ENCODE assay signal across 11 cellular contexts in the genomic region with DNA sequence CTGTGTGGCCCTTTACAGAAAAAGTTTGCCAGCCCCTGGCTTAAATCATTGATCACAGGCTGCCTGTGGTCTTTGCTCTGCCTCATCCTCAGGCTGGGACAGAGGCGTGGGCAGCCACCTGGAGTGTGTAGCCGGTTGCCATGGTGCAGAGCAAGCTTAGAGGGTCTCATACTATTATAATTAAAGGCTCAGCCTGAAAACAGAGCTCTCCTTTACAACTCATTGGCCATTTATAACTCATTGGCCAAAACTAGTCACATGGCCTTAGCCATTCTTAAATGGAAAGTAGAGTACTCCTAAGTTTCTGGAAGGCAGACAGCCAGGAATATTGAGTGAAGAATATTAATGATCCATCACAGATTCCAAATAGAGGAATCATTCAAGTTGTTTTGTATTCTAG. TPM values are rescaled to one million over a fixed set of nuclear protein-coding genes. Genes with fewer than 3 reads are reported as not detected.
DNase-seq lines count a peak whose midpoint lies in the region; ATAC-seq, FAIRE-seq and TF ChIP-seq lines count a peak whose summit lies in the region.
"Had no signal": no experiment of that assay in that cellular context is flagged by ENCODE, and none has a peak within 500 bp of the region (broad histone marks: within the 10 kb centered on the region; RNA-seq: fewer than 3 reads in every experiment).

No MANE protein-coding gene starts in this region.

- peaks cover 4% of the 10 kb centered on the region for H3K27me3 Mint-ChIP-seq in CD4-positive, alpha-beta T cell
- no peaks in the 10 kb centered on the region for H3K27me3 Mint-ChIP-seq in astrocyte (ENCODE audit: low read depth, unreplicated experiment)
- H3K27me3 Mint-ChIP-seq in naive thymus-derived CD8-positive, alpha-beta T cell, result peaks cover 0 to 4% (median 0%) of the 10 kb centered on the region in 5 donors

- POLR2A ChIA-PET in CD4-positive, alpha-beta T cell (lab: Charles Lee), result interaction anchor here (0.6 kb wide), 1 partner anchor 32 kb away, joined by 3 read pairs; a partner anchor contains a TSS
- POLR2A ChIA-PET in naive thymus-derived CD8-positive, alpha-beta T cell (lab: Charles Lee), result interaction anchor here (0.6 to 1.4 kb wide), 2 partner anchors 23 to 34 kb away, joined by 3 to 5 read pairs; a partner anchor contains a TSS

- H3K9me3 ChIP-seq in CD4-positive, alpha-beta T cell (ENCODE audit: control insufficient read depth, low read length), result no peaks in the 10 kb centered on the region
- no peaks in the 10 kb centered on the region for H3K9me3 ChIP-seq in HAP-1
- H3K9me3 ChIP-seq in astrocyte (ENCODE audit: insufficient read depth, low read depth, low read length), result no peaks in the 10 kb centered on the region
- no peaks in the 10 kb centered on the region for H3K9me3 ChIP-seq in gastrocnemius medialis
- H3K9me3 ChIP-seq: body of pancreas had no signal

- peaks cover 74% of the 10 kb centered on the region for H3K4me1 Mint-ChIP-seq in CD4-positive, alpha-beta T cell (ENCODE audit: low read depth)
- H3K4me1 Mint-ChIP-seq in astrocyte (ENCODE audit: low read depth, unreplicated experiment), result peaks cover 6% of the 10 kb centered on the region
- H3K4me1 Mint-ChIP-seq in naive thymus-derived CD8-positive, alpha-beta T cell, result peaks cover 30 to 75% (median 68%) of the 10 kb centered on the region in 4 donors

- H3K79me2 ChIP-seq in astrocyte (ENCODE audit: insufficient read depth, low read length), result peaks cover 76% of the 10 kb centered on the region

- DNase-seq in CD4-positive, alpha-beta T cell, result no peak
- peak; percentile 19 to 57 for DNase-seq in HAP-1 (ENCODE audit: low spot score in 2 of 2)
- no peak for DNase-seq in astrocyte (ENCODE audit: low read depth)
- no peak for DNase-seq in naive thymus-derived CD8-positive, alpha-beta T cell
- no peak for DNase-seq in NCI-H1930 (lab: John Stamatoyannopoulos, UW)
- no peak for DNase-seq in dermis blood vessel endothelial cell
- DNase-seq in gastrocnemius medialis, result no peak
- DNase-seq: activated CD4-positive, alpha-beta T cell treated with anti-CD3 and anti-CD28 coated beads, Interleukin-2, amount 50 U/mL, for 1 hour; body of pancreas had no signal

- CTCF ChIA-PET in CD4-positive, alpha-beta T cell (lab: Charles Lee), result no interaction called here

- intact Hi-C loops in CD4-positive, alpha-beta T cell (cut with DNase I, micrococcal nuclease), result loop anchor here in 1 of 2 experiments (10.0 kb wide), 1 partner anchor 352 kb away; no protein-coding TSS in a partner anchor
- intact Hi-C loops in gastrocnemius medialis (cut with DNase I; ENCODE audit: low total_unique reads), result no loop called here

- H3K4me3 ChIP-seq in HAP-1, result no peak overlapping the region; the same call in 1 of the 2 replicates
- peak overlapping the region; percentile 99 for H3K4me3 ChIP-seq in astrocyte (ENCODE audit: insufficient read depth, low read depth, low read length)
- H3K4me3 ChIP-seq in gastrocnemius medialis, result no peak overlapping the region
- H3K4me3 ChIP-seq: body of pancreas had no signal

- no peak for TF ChIP-seq CTCF in CD4-positive, alpha-beta T cell (IDR thresholded peaks at IDR 0.05)
- TF ChIP-seq CTCF in astrocyte (IDR thresholded peaks at IDR 0.05; ENCODE audit: insufficient read depth, low read depth, low read length) (no peak), gastrocnemius medialis (IDR thresholded peaks at IDR 0.05 in 4 of 5, conservative IDR thresholded peaks at IDR 0.05 in 1 of 5) (no peak)

- H3K27me3 ChIP-seq in CD4-positive, alpha-beta T cell (ENCODE audit: control insufficient read depth, insufficient read depth, low read length), result no peaks in the 10 kb centered on the region
- H3K27me3 ChIP-seq in HAP-1 (ENCODE audit: low read depth) (no peaks in the 10 kb centered on the region), astrocyte (ENCODE audit: insufficient read depth, low read length) (no peaks in the 10 kb centered on the region), gastrocnemius medialis (no peaks in the 10 kb centered on the region)
- H3K27me3 ChIP-seq: body of pancreas had no signal

- H3K36me3 ChIP-seq in HAP-1 (replicated peaks), result peaks cover 79% of the 10 kb centered on the region
- H3K36me3 ChIP-seq in astrocyte (ENCODE audit: insufficient read depth, low read length), result peaks cover 52% of the 10 kb centered on the region
- H3K36me3 ChIP-seq in gastrocnemius medialis, result peaks cover 0 to 61% of the 10 kb centered on the region in 2 donors

- H3K36me3 Mint-ChIP-seq in CD4-positive, alpha-beta T cell (ENCODE audit: low read depth), result peaks cover 92% of the 10 kb centered on the region
- H3K36me3 Mint-ChIP-seq in astrocyte (ENCODE audit: low read depth, unreplicated experiment), result peaks cover 14% of the 10 kb centered on the region
- peaks cover 6 to 65% (median 33%) of the 10 kb centered on the region in 3 donors for H3K36me3 Mint-ChIP-seq in naive thymus-derived CD8-positive, alpha-beta T cell

- no peak for FAIRE-seq in astrocyte (lab: Jason Lieb, UNC)

- H3K4me3 Mint-ChIP-seq in CD4-positive, alpha-beta T cell, result no peak overlapping the region
- peak overlapping the region; percentile 92 for H3K4me3 Mint-ChIP-seq in astrocyte (ENCODE audit: unreplicated experiment)
- H3K4me3 Mint-ChIP-seq in naive thymus-derived CD8-positive, alpha-beta T cell, result peak overlapping the region in 2 of 10 donors; percentile 78 to 83

- H3K4me1 ChIP-seq in HAP-1 (peaks cover 26% of the 10 kb centered on the region), astrocyte (ENCODE audit: insufficient read depth, low read length) (peaks cover 20% of the 10 kb centered on the region), gastrocnemius medialis (peaks cover 36 to 38% of the 10 kb centered on the region in 2 donors)

- peak overlapping the region; percentile 98 for H3K4me2 ChIP-seq in astrocyte (ENCODE audit: low read length)

- in situ Hi-C loops in HAP-1 (cut with MboI; ENCODE audit: low sequenced_read_pairs) (no loop called here), gastrocnemius medialis (cut with MboI; ENCODE audit: low sequenced_read_pairs in 4 of 4) (loop anchor here in 2 of 4 donors (25.0 kb wide), 2 partner anchors 179 to 354 kb away; no protein-coding TSS in a partner anchor)

- H3K27ac Mint-ChIP-seq in CD4-positive, alpha-beta T cell, result peak overlapping the region; percentile 25
- H3K27ac Mint-ChIP-seq in astrocyte (ENCODE audit: unreplicated experiment), result peak overlapping the region; percentile 48
- H3K27ac Mint-ChIP-seq in naive thymus-derived CD8-positive, alpha-beta T cell, result peak overlapping the region in 7 of 10 donors; percentile 26 to 100 (median 75)

- peak overlapping the region; percentile 97 for H3K9ac ChIP-seq in astrocyte (ENCODE audit: low read length)

- H4K20me1 ChIP-seq in astrocyte (ENCODE audit: insufficient read depth, low read length), result peaks cover 72% of the 10 kb centered on the region

- no peak overlapping the region for H2AFZ ChIP-seq in astrocyte (ENCODE audit: low read depth, low read length)

- no peak for ATAC-seq in CD4-positive, alpha-beta T cell (ENCODE audit: poor library complexity)
- no peak for ATAC-seq in naive thymus-derived CD8-positive, alpha-beta T cell
- ATAC-seq in GM18867 (IDR thresholded peaks at IDR 0.05; ENCODE audit: unreplicated experiment) (no peak), gastrocnemius medialis (no peak)
- ATAC-seq: body of pancreas had no signal

- no peak overlapping the region for H3K27ac ChIP-seq in CD4-positive, alpha-beta T cell (ENCODE audit: low read depth, low read length)
- H3K27ac ChIP-seq in astrocyte (ENCODE audit: low read depth, low read length) (no peak overlapping the region), gastrocnemius medialis (no peak overlapping the region)
- H3K27ac ChIP-seq: body of pancreas, RWPE1 had no signal

- no peaks in the 10 kb centered on the region for H3K9me3 Mint-ChIP-seq in CD4-positive, alpha-beta T cell
- H3K9me3 Mint-ChIP-seq in astrocyte (ENCODE audit: unreplicated experiment), result no peaks in the 10 kb centered on the region
- H3K9me3 Mint-ChIP-seq in naive thymus-derived CD8-positive, alpha-beta T cell, result no peaks in the 10 kb centered on the region

- TF ChIP-seq POLR2A in gastrocnemius medialis (IDR thresholded peaks at IDR 0.05), result no peak

RNA-seq across cellular contexts. Expression of a gene that starts 3.0 kb away (rescaled TPM):
- total RNA-seq in CD4-positive, alpha-beta T cell, result 100 to 1,000 TPM; 201 to 212 TPM
- total RNA-seq in astrocyte (1,238 and 1,270 TPM in 2 replicates), dermis blood vessel endothelial cell (932 and 1,739 TPM in 2 replicates), gastrocnemius medialis (10 to 100 TPM; 60.3 to 94.8 (median 79.3) TPM)
- 100 to 1,000 TPM; 279 to 297 TPM for total RNA-seq in naive thymus-derived CD8-positive, alpha-beta T cell
- 100 to 1,000 TPM; 174 to 223 (median 206) TPM for polyA plus RNA-seq in naive thymus-derived CD8-positive, alpha-beta T cell

RNA-seq across cellular contexts. Expression of a gene that starts 32.4 kb away (rescaled TPM):
- 10 to 100 TPM; 27.5 to 29.6 TPM for total RNA-seq in CD4-positive, alpha-beta T cell
- total RNA-seq in astrocyte (49.7 and 55.6 TPM in 2 replicates), dermis blood vessel endothelial cell (30.5 and 30.8 TPM in 2 replicates), gastrocnemius medialis (10 to 100 TPM in 2 of 4 donors, 1 to 10 TPM in 2; 5.1 to 17.5 (median 9.0) TPM)
- 10 to 100 TPM; 35.3 to 38.5 TPM for total RNA-seq in naive thymus-derived CD8-positive, alpha-beta T cell
- 10 to 100 TPM; 19.0 to 21.4 (median 20.0) TPM for polyA plus RNA-seq in naive thymus-derived CD8-positive, alpha-beta T cell

Comparison
In these comparisons a context has a peak if more than half of its experiments do, and no peak if none do; other contexts are left out.
1. DNase-seq: peak in HAP-1 (2 of 2); none in CD4-positive, alpha-beta T cell (0 of 10), astrocyte (single experiment), naive thymus-derived CD8-positive, alpha-beta T cell (0 of 10), NCI-H1930 (0 of 2), dermis blood vessel endothelial cell (single experiment) and gastrocnemius medialis (0 of 2).
2. H3K27ac Mint-ChIP-seq: peak in every context shown above with its lines; median percentile 75 in naive thymus-derived CD8-positive, alpha-beta T cell; 48 in astrocyte; 25 in CD4-positive, alpha-beta T cell.